8 cellular contexts compared by ENCODE assay signal in genomic region chr11:96390403-96390830, GRCh38. TPM values are rescaled to one million over a fixed set of nuclear protein-coding genes. Genes with fewer than 3 reads are reported as not detected.
A peak's percentile ranks its signal among the peaks of the same experiment; 100 is the strongest.
DNase-seq lines count a peak whose midpoint lies in the region; ATAC-seq and TF ChIP-seq lines count a peak whose summit lies in the region.

No MANE protein-coding gene starts in this region.

- H3K4me1 ChIP-seq in right atrium auricular region: peaks cover 0 to 19% of the 10 kb centered on the region in 2 donors

- POLR2A ChIA-PET in activated CD4-positive, alpha-beta memory T cell treated with anti-CD3 and anti-CD28 coated beads, Interleukin-2, amount 10 ng/mL, durations not matched to agents 7 days and 5 days (lab: Charles Lee): interaction anchor here (0.5 to 3.5 kb wide), 21 partner anchors 10 to 1422 kb away, joined by 3 to 110 read pairs (median 5); partner anchors contain the start of genes CEP57, CWC15, FAM76B and KDM4D

- intact Hi-C loops in activated CD4-positive, alpha-beta T cell treated with anti-CD3 and anti-CD28 coated beads, Interleukin-2, amount 10 ng/mL, durations not matched to agents 24 days and 14 days (cut with micrococcal nuclease): loop anchor here (1.0 to 5.0 kb wide), 5 partner anchors 47 to 601 kb away; partner anchors contain the start of genes FAM76B, MAML2 and MTMR2

- H3K27me3 ChIP-seq in right atrium auricular region: no peaks in the 10 kb centered on the region

- peak overlapping the region; percentile 92 to 93 for H3K27ac ChIP-seq in right atrium auricular region

- H3K27me3 Mint-ChIP-seq in activated CD4-positive, alpha-beta T cell treated with anti-CD3 and anti-CD28 coated beads, Interleukin-2, amount 10 ng/mL, durations not matched to agents 24 days and 14 days: no peaks in the 10 kb centered on the region
- no peaks in the 10 kb centered on the region for H3K27me3 Mint-ChIP-seq in activated CD4-positive, alpha-beta memory T cell treated with anti-CD3 and anti-CD28 coated beads, Interleukin-2, amount 10 ng/mL, durations not matched to agents 7 days and 5 days

- no peaks in the 10 kb centered on the region for H3K36me3 ChIP-seq in right atrium auricular region

- H3K4me1 Mint-ChIP-seq in activated CD4-positive, alpha-beta T cell treated with anti-CD3 and anti-CD28 coated beads, Interleukin-2, amount 10 ng/mL, durations not matched to agents 24 days and 14 days: peaks cover 47% of the 10 kb centered on the region
- peaks cover 52% of the 10 kb centered on the region for H3K4me1 Mint-ChIP-seq in activated CD4-positive, alpha-beta memory T cell treated with anti-CD3 and anti-CD28 coated beads, Interleukin-2, amount 10 ng/mL, durations not matched to agents 7 days and 5 days

- H3K27ac Mint-ChIP-seq in activated CD4-positive, alpha-beta T cell treated with anti-CD3 and anti-CD28 coated beads, Interleukin-2, amount 10 ng/mL, durations not matched to agents 24 days and 14 days: peak overlapping the region; percentile 96
- peak overlapping the region; percentile 81 for H3K27ac Mint-ChIP-seq in activated CD4-positive, alpha-beta memory T cell treated with anti-CD3 and anti-CD28 coated beads, Interleukin-2, amount 10 ng/mL, durations not matched to agents 7 days and 5 days

- H3K36me3 Mint-ChIP-seq in activated CD4-positive, alpha-beta T cell treated with anti-CD3 and anti-CD28 coated beads, Interleukin-2, amount 10 ng/mL, durations not matched to agents 24 days and 14 days (ENCODE audit: low read depth): peaks cover 35% of the 10 kb centered on the region
- H3K36me3 Mint-ChIP-seq in activated CD4-positive, alpha-beta memory T cell treated with anti-CD3 and anti-CD28 coated beads, Interleukin-2, amount 10 ng/mL, durations not matched to agents 7 days and 5 days (ENCODE audit: low read depth): peaks cover 39% of the 10 kb centered on the region

- peaks cover 4% of the 10 kb centered on the region for H3K9me3 Mint-ChIP-seq in activated CD4-positive, alpha-beta T cell treated with anti-CD3 and anti-CD28 coated beads, Interleukin-2, amount 10 ng/mL, durations not matched to agents 24 days and 14 days
- no peaks in the 10 kb centered on the region for H3K9me3 Mint-ChIP-seq in activated CD4-positive, alpha-beta memory T cell treated with anti-CD3 and anti-CD28 coated beads, Interleukin-2, amount 10 ng/mL, durations not matched to agents 7 days and 5 days

- no peak for TF ChIP-seq CTCF in right atrium auricular region (IDR thresholded peaks at IDR 0.05)

- peak overlapping the region; percentile 87 to 90 for H3K4me3 ChIP-seq in right atrium auricular region
- peak overlapping the region; percentile 78 for H3K4me3 ChIP-seq in skeletal muscle cell (ENCODE audit: low read depth, low read length)

- CTCF ChIA-PET in activated CD4-positive, alpha-beta memory T cell treated with anti-CD3 and anti-CD28 coated beads, Interleukin-2, amount 10 ng/mL, durations not matched to agents 7 days and 5 days (lab: Charles Lee): interaction anchor here (1.0 to 4.6 kb wide), 6 partner anchors 50 to 600 kb away, joined by 3 to 83 read pairs (median 16); partner anchors contain the start of genes CEP57, FAM76B and MAML2

- H3K4me3 Mint-ChIP-seq in activated CD4-positive, alpha-beta T cell treated with anti-CD3 and anti-CD28 coated beads, Interleukin-2, amount 10 ng/mL, durations not matched to agents 24 days and 14 days: peak overlapping the region; percentile 93
- H3K4me3 Mint-ChIP-seq in activated CD4-positive, alpha-beta memory T cell treated with anti-CD3 and anti-CD28 coated beads, Interleukin-2, amount 10 ng/mL, durations not matched to agents 7 days and 5 days: peak overlapping the region; percentile 85

- no peak for ATAC-seq in HG02970 (IDR thresholded peaks at IDR 0.05; ENCODE audit: low FRiP score, unreplicated experiment)
- no peak for ATAC-seq in GM19328 (IDR thresholded peaks at IDR 0.05; ENCODE audit: unreplicated experiment)

- no peaks in the 10 kb centered on the region for H3K9me3 ChIP-seq in right atrium auricular region

- no peak for DNase-seq in activated CD4-positive, alpha-beta T cell treated with anti-CD3 and anti-CD28 coated beads, Interleukin-2, amount 10 ng/mL, durations not matched to agents 24 days and 14 days
- DNase-seq in activated CD4-positive, alpha-beta T cell treated with anti-CD3 and anti-CD28 coated beads for 1 hour: no peak
- no peak for DNase-seq in activated CD4-positive, alpha-beta memory T cell treated with anti-CD3 and anti-CD28 coated beads, Interleukin-2, amount 10 ng/mL, durations not matched to agents 7 days and 5 days
- DNase-seq in right atrium auricular region (ENCODE audit: low spot score) (no peak), skeletal muscle cell (ENCODE audit: low read depth) (no peak), NCI-H146 treated with DMSO at 0.1 percent for 48 hours (lab: John Stamatoyannopoulos, UW; ENCODE audit: unreplicated experiment) (no peak)

RNA-seq across cellular contexts. Expression of gene JRKL, which starts 0.6 kb away (rescaled TPM):
- 9.9 and 11.9 TPM in 2 replicates for total RNA-seq in activated CD4-positive, alpha-beta T cell treated with anti-CD3 and anti-CD28 coated beads, Interleukin-2, amount 10 ng/mL, durations not matched to agents 24 days and 14 days
- 10 to 100 TPM; 11.9 to 12.0 TPM for total RNA-seq in activated CD4-positive, alpha-beta memory T cell treated with anti-CD3 and anti-CD28 coated beads, Interleukin-2, amount 10 ng/mL, durations not matched to agents 7 days and 5 days
- 1 to 10 TPM; 4.2 to 4.8 TPM for total RNA-seq in right atrium auricular region

RNA-seq across cellular contexts. Expression of gene CCDC82, which starts 0.7 kb away (rescaled TPM):
- 27.6 and 31.8 TPM in 2 replicates for total RNA-seq in activated CD4-positive, alpha-beta T cell treated with anti-CD3 and anti-CD28 coated beads, Interleukin-2, amount 10 ng/mL, durations not matched to agents 24 days and 14 days
- 10 to 100 TPM; 31.5 to 32.9 TPM for total RNA-seq in activated CD4-positive, alpha-beta memory T cell treated with anti-CD3 and anti-CD28 coated beads, Interleukin-2, amount 10 ng/mL, durations not matched to agents 7 days and 5 days
- 10 to 100 TPM in 1 of 2 donors, 1 to 10 TPM in 1; 9.6 to 11.9 TPM for total RNA-seq in right atrium auricular region

RNA-seq across cellular contexts. Expression of gene MAML2, which starts 47.4 kb away (rescaled TPM):
- total RNA-seq in activated CD4-positive, alpha-beta T cell treated with anti-CD3 and anti-CD28 coated beads, Interleukin-2, amount 10 ng/mL, durations not matched to agents 24 days and 14 days: 11.9 and 12.4 TPM in 2 replicates
- total RNA-seq in activated CD4-positive, alpha-beta memory T cell treated with anti-CD3 and anti-CD28 coated beads, Interleukin-2, amount 10 ng/mL, durations not matched to agents 7 days and 5 days: 10 to 100 TPM; 19.2 to 19.3 TPM
- 10 to 100 TPM in 1 of 2 donors, 1 to 10 TPM in 1; 7.6 to 16.6 TPM for total RNA-seq in right atrium auricular region
